ENCODE assay signal across 8 cellular contexts in genomic region chr17:76147211-76148014, GRCh38. TPM values are rescaled to one million over a fixed set of nuclear protein-coding genes. Genes with fewer than 3 reads are reported as not detected.
DNase-seq lines count a peak whose midpoint lies in the region; ATAC-seq and TF ChIP-seq lines count a peak whose summit lies in the region.

No MANE protein-coding gene starts in this region.

- in situ Hi-C loops in astrocyte of the cerebellum (cut with HindIII; ENCODE audit: low sequenced_read_pairs): no loop called here

- ATAC-seq in HG02884 (IDR thresholded peaks at IDR 0.05; ENCODE audit: unreplicated experiment) (no peak), GM18867 (IDR thresholded peaks at IDR 0.05; ENCODE audit: unreplicated experiment) (no peak)

- peak; percentile 55 for TF ChIP-seq CTCF in astrocyte of the cerebellum (IDR thresholded peaks at IDR 0.05; ENCODE audit: low read depth, low read length, missing control alignments)

- H3K4me3 ChIP-seq in astrocyte of the cerebellum (ENCODE audit: low read depth, low read length): no peak overlapping the region

- DNase-seq in NCI-H446 (lab: John Stamatoyannopoulos, UW): peak; percentile 25 to 43
- DNase-seq in NCI-H446 treated with DMSO at 0.1 percent for 48 hours (lab: John Stamatoyannopoulos, UW): no peak
- peak; percentile 58 for DNase-seq in NCI-H1105 treated with DMSO at 0.1 percent for 48 hours (lab: John Stamatoyannopoulos, UW)
- no peak for DNase-seq in astrocyte of the cerebellum (ENCODE audit: low read depth)
- peak; percentile 31 for DNase-seq in myocyte (ENCODE audit: low read depth)
- DNase-seq in hypothalamus (lab: John Stamatoyannopoulos, UW): no peak

RNA-seq across cellular contexts. Expression of gene FOXJ1, which starts 6.4 kb away (rescaled TPM):
- total RNA-seq in myocyte: not detected in 2 replicates
- polyA plus RNA-seq in myocyte (2012): not detected

RNA-seq across cellular contexts. Expression of gene EXOC7, which starts 43.8 kb away (rescaled TPM):
- 86.2 and 104 TPM in 2 replicates for total RNA-seq in myocyte
- polyA plus RNA-seq in myocyte (2012): 104 TPM

Comparison
In these comparisons a context has a peak if more than half of its experiments do, and no peak if none do; other contexts are left out.
1. DNase-seq: peak in NCI-H446 (2 of 2), NCI-H1105 treated with DMSO at 0.1 percent for 48 hours (single experiment) and myocyte (single experiment); none in NCI-H446 treated with DMSO at 0.1 percent for 48 hours (single experiment), astrocyte of the cerebellum (single experiment) and hypothalamus (0 of 51).